ENCODE assay signal across 1 cellular context in genomic region chr11:62487136-62487535, GRCh38.
TF ChIP-seq lines count a peak whose summit lies in the region.

No MANE protein-coding gene starts in this region.

TF ChIP-seq in IMR-90, 13 proteins besides CTCF, POLR2A, EP300 and RAD21:
- TF ChIP-seq RFX5 (IDR thresholded peaks at IDR 0.05; ENCODE audit: low read depth, low read length) (no peak), RCOR1 (IDR thresholded peaks at IDR 0.05; ENCODE audit: insufficient replicate concordance, low read length) (no peak), BHLHE40 (IDR thresholded peaks at IDR 0.05; ENCODE audit: low read depth, low read length) (no peak), MAZ (IDR thresholded peaks at IDR 0.05; ENCODE audit: borderline replicate concordance, low read depth, low read length) (no peak), NFE2L2 (IDR thresholded peaks at IDR 0.05; ENCODE audit: low read depth, low read length) (no peak), MXI1 (IDR thresholded peaks at IDR 0.05; ENCODE audit: borderline replicate concordance, low read depth, low read length) (no peak)
